In the genomic region with DNA sequence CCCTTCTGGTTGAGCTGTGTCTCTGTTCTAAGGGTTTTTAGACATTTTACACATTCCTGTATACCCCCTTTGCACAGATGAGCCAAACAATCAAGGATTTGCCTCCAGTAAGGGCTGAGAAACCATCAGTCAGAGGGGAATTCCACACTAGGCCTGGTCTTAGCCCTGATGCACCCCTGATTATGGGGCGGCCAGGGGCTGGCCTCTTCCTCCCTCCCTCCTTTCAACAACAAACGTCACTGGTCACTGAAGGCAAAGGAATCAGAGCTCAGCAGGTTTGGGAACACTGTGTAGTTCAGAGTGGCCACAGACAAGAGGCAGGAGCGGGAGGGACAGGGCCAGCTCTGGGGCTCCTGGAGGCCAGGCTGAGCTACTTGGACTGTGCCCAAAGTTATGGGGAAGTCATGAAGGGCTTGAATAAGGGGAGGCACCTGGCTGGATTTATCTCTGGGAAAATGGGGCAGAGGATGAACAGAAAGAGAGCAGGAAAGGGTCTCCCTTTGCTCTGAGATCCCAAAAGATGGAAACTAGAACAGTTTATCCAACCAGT, we compare ENCODE assay signal across 1 cellular context.
TF ChIP-seq lines count a peak whose summit lies in the region.

No MANE protein-coding gene starts in this region.

TF ChIP-seq in H1, 55 proteins besides CTCF, POLR2A, EP300 and RAD21:
- TF ChIP-seq, protein P1, sequence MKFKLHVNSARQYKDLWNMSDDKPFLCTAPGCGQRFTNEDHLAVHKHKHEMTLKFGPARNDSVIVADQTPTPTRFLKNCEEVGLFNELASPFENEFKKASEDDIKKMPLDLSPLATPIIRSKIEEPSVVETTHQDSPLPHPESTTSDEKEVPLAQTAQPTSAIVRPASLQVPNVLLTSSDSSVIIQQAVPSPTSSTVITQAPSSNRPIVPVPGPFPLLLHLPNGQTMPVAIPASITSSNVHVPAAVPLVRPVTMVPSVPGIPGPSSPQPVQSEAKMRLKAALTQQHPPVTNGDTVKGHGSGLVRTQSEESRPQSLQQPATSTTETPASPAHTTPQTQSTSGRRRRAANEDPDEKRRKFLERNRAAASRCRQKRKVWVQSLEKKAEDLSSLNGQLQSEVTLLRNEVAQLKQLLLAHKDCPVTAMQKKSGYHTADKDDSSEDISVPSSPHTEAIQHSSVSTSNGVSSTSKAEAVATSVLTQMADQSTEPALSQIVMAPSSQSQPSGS (IDR thresholded peaks at IDR 0.05; ENCODE audit: low read length) = no peak
- TF ChIP-seq EZH2 (IDR thresholded peaks at IDR 0.05; ENCODE audit: low read depth, low read length, severe bottlenecking) = no peak
- TF ChIP-seq, protein P2, sequence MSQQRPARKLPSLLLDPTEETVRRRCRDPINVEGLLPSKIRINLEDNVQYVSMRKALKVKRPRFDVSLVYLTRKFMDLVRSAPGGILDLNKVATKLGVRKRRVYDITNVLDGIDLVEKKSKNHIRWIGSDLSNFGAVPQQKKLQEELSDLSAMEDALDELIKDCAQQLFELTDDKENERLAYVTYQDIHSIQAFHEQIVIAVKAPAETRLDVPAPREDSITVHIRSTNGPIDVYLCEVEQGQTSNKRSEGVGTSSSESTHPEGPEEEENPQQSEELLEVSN (IDR thresholded peaks at IDR 0.05) = no peak
- no peak for TF ChIP-seq SIRT6 (IDR thresholded peaks at IDR 0.05; ENCODE audit: low read length)
- TF ChIP-seq PHF8 (conservative IDR thresholded peaks at IDR 0.05; ENCODE audit: low read depth, low read length) = no peak
